ENCODE assay signal across 17 cellular contexts in genomic region chr6:114638346-114638745, GRCh38.
DNase-seq lines count a peak whose midpoint lies in the region; ATAC-seq and TF ChIP-seq lines count a peak whose summit lies in the region.
"Had no signal": no experiment of that assay in that cellular context is flagged by ENCODE, and none has a peak within 500 bp of the region (broad histone marks: within the 10 kb centered on the region; RNA-seq: fewer than 3 reads in every experiment).

No MANE protein-coding gene starts in this region.

- H3K4me1 ChIP-seq in MM.1S (ENCODE audit: low read length), result no peaks in the 10 kb centered on the region

- no peaks in the 10 kb centered on the region for H3K9me2 ChIP-seq in MM.1S (replicated peaks; ENCODE audit: insufficient read depth, low read length)

- H2AFZ ChIP-seq in MM.1S (ENCODE audit: low read length), result no peak overlapping the region
- H2AFZ ChIP-seq: GM23248 had no signal

- H3K27ac ChIP-seq in MM.1S (ENCODE audit: low read length), result no peak overlapping the region
- H3K27ac ChIP-seq: GM23248 had no signal

- peak; percentile 14 for DNase-seq in HEK293T (ENCODE audit: extremely low spot score)
- DNase-seq in astrocyte of the hippocampus (ENCODE audit: low read depth, low spot score), result peak; percentile 59
- peak; percentile 73 for DNase-seq in iPS-NIHi7 (ENCODE audit: extremely low spot score)
- DNase-seq in MM.1S, result no peak
- DNase-seq in T-helper 17 cell, result no peak
- DNase-seq: ACHN; CD4-positive, CD25-positive, alpha-beta regulatory T cell; GF-D8; GM23248; Kasumi-1; NCI-H1417; NCI-H1930; NCI-H2171; NCI-H82; SIG-M5 had no signal

- H3K9me3 ChIP-seq in MM.1S (replicated peaks; ENCODE audit: insufficient read depth, low read length) (no peaks in the 10 kb centered on the region), T-helper 17 cell (ENCODE audit: control insufficient read depth, low read length, poor library complexity, severe bottlenecking) (no peaks in the 10 kb centered on the region)

- no peak for TF ChIP-seq CTCF in MM.1S (IDR thresholded peaks at IDR 0.05; ENCODE audit: low read length)

- H3K27ac Mint-ChIP-seq in T-helper 17 cell, result no peak overlapping the region
- H3K27ac Mint-ChIP-seq: CD4-positive, CD25-positive, alpha-beta regulatory T cell had no signal

- no peak overlapping the region for H3K4me2 ChIP-seq in MM.1S (ENCODE audit: low read depth, low read length)

- H3K4me1 Mint-ChIP-seq in T-helper 17 cell, result no peaks in the 10 kb centered on the region
- H3K4me1 Mint-ChIP-seq: CD4-positive, CD25-positive, alpha-beta regulatory T cell had no signal

- CTCF ChIA-PET in HEK293T (lab: Yijun Ruan, JAX), result no interaction called here

- H3K27me3 ChIP-seq in MM.1S (replicated peaks; ENCODE audit: insufficient read depth, low read length), result no peaks in the 10 kb centered on the region

- no peaks in the 10 kb centered on the region for H3K79me2 ChIP-seq in MM.1S (ENCODE audit: low read length)

- H3K36me3 Mint-ChIP-seq in T-helper 17 cell (ENCODE audit: low read depth), result no peaks in the 10 kb centered on the region
- H3K36me3 Mint-ChIP-seq: CD4-positive, CD25-positive, alpha-beta regulatory T cell had no signal

- no peaks in the 10 kb centered on the region for H4K20me1 ChIP-seq in MM.1S (ENCODE audit: insufficient read depth, low read length)

- ATAC-seq in GM21528 (IDR thresholded peaks at IDR 0.05; ENCODE audit: low FRiP score, unreplicated experiment) (no peak), HG03469 (IDR thresholded peaks at IDR 0.05; ENCODE audit: unreplicated experiment) (no peak), T-helper 17 cell (no peak)

- no peak overlapping the region for H3K9ac ChIP-seq in MM.1S (ENCODE audit: low read length)
- H3K9ac ChIP-seq: GM23248 had no signal

- no peak overlapping the region for H3K4me3 ChIP-seq in MM.1S (ENCODE audit: low read length)
- H3K4me3 ChIP-seq: GM23248 had no signal

- no peaks in the 10 kb centered on the region for H3K36me3 ChIP-seq in MM.1S (replicated peaks; ENCODE audit: insufficient read depth, low read length)

- POLR2A ChIA-PET in HEK293T (lab: Yijun Ruan, JAX), result no interaction called here

- H3F3A ChIP-seq in MM.1S (ENCODE audit: insufficient read depth, low read length), result no peaks in the 10 kb centered on the region

- H3K27me3 Mint-ChIP-seq in T-helper 17 cell, result no peaks in the 10 kb centered on the region
- H3K27me3 Mint-ChIP-seq: CD4-positive, CD25-positive, alpha-beta regulatory T cell had no signal

- no peak overlapping the region for H3K4me3 Mint-ChIP-seq in T-helper 17 cell
- H3K4me3 Mint-ChIP-seq: CD4-positive, CD25-positive, alpha-beta regulatory T cell had no signal

TF ChIP-seq in HEK293T, 16 proteins besides CTCF, POLR2A, EP300 and RAD21:
- TF ChIP-seq ZNF384 (IDR thresholded peaks at IDR 0.05), result no peak

Comparison
In these comparisons a context has a peak if more than half of its experiments do, and no peak if none do; other contexts are left out.
1. DNase-seq: peak in HEK293T (single experiment), astrocyte of the hippocampus (single experiment) and iPS-NIHi7 (single experiment); none in MM.1S (single experiment) and T-helper 17 cell (0 of 3).